Comparison of ENCODE assay signal across 9 cellular contexts in the genomic region with DNA sequence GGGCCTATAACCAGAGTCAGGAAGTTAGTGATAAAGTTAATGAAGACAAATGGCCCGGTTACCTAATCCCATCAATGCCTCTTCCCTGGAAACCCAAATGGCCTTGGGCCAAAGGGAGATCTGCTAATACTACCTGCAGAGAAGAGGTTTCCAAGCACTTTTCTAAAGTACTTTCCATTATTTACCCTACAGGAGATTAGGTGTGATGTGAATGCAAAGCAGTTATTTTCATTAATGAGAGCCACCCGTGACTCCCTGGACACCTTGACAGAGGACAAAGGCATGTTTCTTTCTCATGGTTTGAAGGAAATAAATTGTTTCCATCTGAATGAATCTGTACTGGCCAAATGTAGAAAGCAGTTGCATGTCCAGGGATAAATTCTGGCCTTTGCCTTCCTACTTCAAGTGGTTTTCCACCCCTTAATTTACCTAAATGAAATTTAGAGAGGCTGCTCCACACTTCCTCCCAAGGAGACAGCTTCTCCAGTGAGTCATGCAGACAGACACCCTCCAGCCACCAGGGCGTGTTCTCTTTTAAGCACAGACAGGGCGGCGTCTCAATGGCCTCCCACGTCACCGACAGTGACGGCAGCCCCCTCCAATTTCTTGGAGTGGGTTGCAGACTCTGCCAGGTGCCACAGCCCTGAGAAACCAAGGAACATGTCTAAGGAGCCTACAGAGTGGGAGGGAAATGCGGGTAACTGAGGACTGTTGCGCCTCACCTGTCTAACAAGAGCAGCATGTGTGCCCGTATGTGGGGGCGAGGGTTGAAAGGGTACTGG. TPM values are rescaled to one million over a fixed set of nuclear protein-coding genes. Genes with fewer than 3 reads are reported as not detected.
A peak's percentile ranks its signal among the peaks of the same experiment; 100 is the strongest.
DNase-seq lines count a peak whose midpoint lies in the region; ATAC-seq, FAIRE-seq and TF ChIP-seq lines count a peak whose summit lies in the region.
"Had no signal": no experiment of that assay in that cellular context is flagged by ENCODE, and none has a peak within 500 bp of the region (broad histone marks: within the 10 kb centered on the region; RNA-seq: fewer than 3 reads in every experiment).

No MANE protein-coding gene starts in this region.

- H3K36me3 Mint-ChIP-seq in activated naive CD4-positive, alpha-beta T cell treated with anti-CD3 and anti-CD28 coated beads for 36 hours (ENCODE audit: low read depth) = no peaks in the 10 kb centered on the region

- CTCF ChIA-PET in activated naive CD4-positive, alpha-beta T cell treated with anti-CD3 and anti-CD28 coated beads for 36 hours (lab: Charles Lee) = interaction anchor here (0.6 kb wide), 1 partner anchor 10 kb away, joined by 3 read pairs; no protein-coding TSS in a partner anchor

- no peak overlapping the region for H3K27ac Mint-ChIP-seq in activated naive CD4-positive, alpha-beta T cell treated with anti-CD3 and anti-CD28 coated beads for 36 hours

- no peak overlapping the region for H3K9ac ChIP-seq in keratinocyte (ENCODE audit: control insufficient read depth, extremely low read depth, insufficient read depth, low read length)

- H3K4me3 Mint-ChIP-seq in activated naive CD4-positive, alpha-beta T cell treated with anti-CD3 and anti-CD28 coated beads for 36 hours = no peak overlapping the region

- H3K27ac ChIP-seq in keratinocyte (ENCODE audit: control insufficient read depth, insufficient read depth, low read length) = peak overlapping the region; percentile 43

- peak overlapping the region; percentile 74 for H3K4me2 ChIP-seq in keratinocyte (ENCODE audit: control insufficient read depth, extremely low read depth, insufficient read depth, low read depth, low read length)

- dilution Hi-C loops in keratinocyte (cut with MboI; ENCODE audit: extremely low pct_ligation_motif_present, low sequenced_read_pairs) = no loop called here

- FAIRE-seq in keratinocyte (lab: Jason Lieb, UNC) = peak; percentile 32

- H3K4me1 Mint-ChIP-seq in activated naive CD4-positive, alpha-beta T cell treated with anti-CD3 and anti-CD28 coated beads for 36 hours (ENCODE audit: low read depth) = no peaks in the 10 kb centered on the region

- peak; percentile 3; the same call in 1 of the 2 replicates for TF ChIP-seq CTCF in AG10803 (conservative IDR thresholded peaks at IDR 0.05; ENCODE audit: low read length)
- TF ChIP-seq CTCF in keratinocyte (optimal IDR thresholded peaks at IDR 0.05 in 1 of 3, IDR thresholded peaks at IDR 0.05 in 1 of 3, conservative IDR thresholded peaks at IDR 0.05 in 1 of 3; ENCODE audit: extremely low read depth in 1 of 3, insufficient read depth in 2 of 3, low read length in 3 of 3) = no peak

- DNase-seq in AG10803 (ENCODE audit: low read depth) (peak; percentile 45), M059J (ENCODE audit: low read depth) (peak; percentile 84), T1000 (lab: John Stamatoyannopoulos, UW) (peak; percentile 16), keratinocyte (ENCODE audit: low read depth, low spot score) (peak; percentile 44), inferior parietal cortex (ENCODE audit: extremely low spot score) (no peak), Right ventricle myocardium superior (no peak)
- no peak for DNase-seq in activated CD4-positive, alpha-beta T cell treated with anti-CD3 and anti-CD28 coated beads for 4 hours
- DNase-seq in activated naive CD4-positive, alpha-beta T cell treated with anti-CD3 and anti-CD28 coated beads for 36 hours = no peak
- DNase-seq: left cardiac atrium had no signal

- no peak overlapping the region for H3K4me3 ChIP-seq in AG10803 (ENCODE audit: low read length)
- no peak overlapping the region for H3K4me3 ChIP-seq in keratinocyte (ENCODE audit: control insufficient read depth in 2 of 3, extremely low read depth in 1 of 3, insufficient read depth in 2 of 3, low read depth in 1 of 3, low read length in 3 of 3)

- no peaks in the 10 kb centered on the region for H4K20me1 ChIP-seq in keratinocyte (ENCODE audit: control insufficient read depth, extremely low read depth, insufficient read depth, low read length)

- H3K27me3 Mint-ChIP-seq in activated naive CD4-positive, alpha-beta T cell treated with anti-CD3 and anti-CD28 coated beads for 36 hours (ENCODE audit: low read depth) = no peaks in the 10 kb centered on the region

- H3K9me3 Mint-ChIP-seq in activated naive CD4-positive, alpha-beta T cell treated with anti-CD3 and anti-CD28 coated beads for 36 hours = no peaks in the 10 kb centered on the region

- H3K9me3 ChIP-seq in keratinocyte (ENCODE audit: control insufficient read depth, low read depth, low read length) = no peaks in the 10 kb centered on the region

- no peak for ATAC-seq in Right ventricle myocardium superior (ENCODE audit: poor library complexity)

- H3K79me2 ChIP-seq in keratinocyte (ENCODE audit: control insufficient read depth, insufficient read depth, low read length) = no peaks in the 10 kb centered on the region

- H3K27me3 ChIP-seq in keratinocyte (ENCODE audit: control insufficient read depth, extremely low read depth, insufficient read depth, low read length) = no peaks in the 10 kb centered on the region

- peak overlapping the region; percentile 79 for H2AFZ ChIP-seq in keratinocyte (ENCODE audit: control insufficient read depth, low read length)

- intact Hi-C loops in activated naive CD4-positive, alpha-beta T cell treated with anti-CD3 and anti-CD28 coated beads for 36 hours (cut with micrococcal nuclease) = no loop called here
- intact Hi-C loops in Right ventricle myocardium superior (cut with DNase I) = no loop called here

- no peaks in the 10 kb centered on the region for H3K9me1 ChIP-seq in keratinocyte (ENCODE audit: control insufficient read depth, extremely low read depth, insufficient read depth, low read length)

- H3K4me1 ChIP-seq in keratinocyte (ENCODE audit: control insufficient read depth, extremely low read depth, insufficient read depth, low read length) = peaks cover 16% of the 10 kb centered on the region

- H3K36me3 ChIP-seq in keratinocyte (ENCODE audit: control insufficient read depth in 2 of 2, extremely low read depth in 1 of 2, insufficient read depth in 2 of 2, low read length in 2 of 2) = no peaks in the 10 kb centered on the region

RNA-seq across cellular contexts. Expression of a gene that starts 43.9 kb away (rescaled TPM):
- 16.5 and 40.7 TPM in 2 replicates for total RNA-seq in M059J (2014; rRNA removed; shearing (Covaris generic))
- 22.2 to 45.5 TPM (median 29.6 TPM) in 3 replicates for polyA plus RNA-seq in keratinocyte
- polyA plus RNA-seq in keratinocyte (2011; ENCODE audit: low read depth) = 140 TPM
- 23.9 and 37.6 TPM in 2 replicates for polyA plus RNA-seq in keratinocyte (2011; cell fraction: cytosol; rRNA removed)
- polyA plus RNA-seq in keratinocyte (2011; cell fraction: nucleus; rRNA removed) = 15.7 and 35.0 TPM in 2 replicates
- 15.2 and 33.3 TPM in 2 replicates for polyA plus RNA-seq in keratinocyte (2012; ENCODE audit: low replicate concordance)
- polyA minus RNA-seq in keratinocyte = 13.1 to 19.0 TPM (median 18.3 TPM) in 3 replicates
- 26.1 TPM for polyA minus RNA-seq in keratinocyte (2011; cell fraction: cytosol; rRNA and poly(A)+ RNA removed)
- 5.7 and 10.2 TPM in 2 replicates for polyA minus RNA-seq in keratinocyte (2011; cell fraction: nucleus; rRNA and poly(A)+ RNA removed)
- 10 to 100 TPM; 26.1 to 26.9 TPM for total RNA-seq in activated naive CD4-positive, alpha-beta T cell treated with anti-CD3 and anti-CD28 coated beads for 36 hours
- total RNA-seq in Right ventricle myocardium superior = 5.8 TPM

Comparison
In these comparisons a context has a peak if more than half of its experiments do, and no peak if none do; other contexts are left out.
1. DNase-seq: peak in AG10803 (single experiment), M059J (single experiment), T1000 (single experiment) and keratinocyte (single experiment); none in inferior parietal cortex (single experiment), activated CD4-positive, alpha-beta T cell treated with anti-CD3 and anti-CD28 coated beads for 4 hours (0 of 2), activated naive CD4-positive, alpha-beta T cell treated with anti-CD3 and anti-CD28 coated beads for 36 hours (single experiment) and Right ventricle myocardium superior (single experiment).